ENCODE assay signal across 18 cellular contexts in genomic region chr1:35925741-35926140, GRCh38. TPM values are rescaled to one million over a fixed set of nuclear protein-coding genes. Genes with fewer than 3 reads are reported as not detected.
A peak's percentile ranks its signal among the peaks of the same experiment; 100 is the strongest.
DNase-seq lines count a peak whose midpoint lies in the region; ATAC-seq and TF ChIP-seq lines count a peak whose summit lies in the region.
"Had no signal": no experiment of that assay in that cellular context is flagged by ENCODE, and none has a peak within 500 bp of the region (broad histone marks: within the 10 kb centered on the region; RNA-seq: fewer than 3 reads in every experiment).

No MANE protein-coding gene starts in this region.

- H3K4me3 ChIP-seq in AG10803 (ENCODE audit: low read length) (no peak overlapping the region), LNCaP clone FGC (ENCODE audit: low read depth, low read length) (no peak overlapping the region), choroid plexus epithelial cell (ENCODE audit: low read depth, low read length) (no peak overlapping the region), right cardiac atrium (ENCODE audit: low read length) (no peak overlapping the region)
- H3K4me3 ChIP-seq: GM23338 had no signal

- TF ChIP-seq CTCF in AG10803 (conservative IDR thresholded peaks at IDR 0.05; ENCODE audit: low read length) (no peak), LNCaP clone FGC (IDR thresholded peaks at IDR 0.05; ENCODE audit: control insufficient read depth, extremely low read depth, insufficient read depth) (no peak), choroid plexus epithelial cell (conservative IDR thresholded peaks at IDR 0.05; ENCODE audit: low read depth, low read length) (no peak)

- ATAC-seq in right cardiac atrium = peak; percentile 23 to 47
- no peak for ATAC-seq in HG02870 (IDR thresholded peaks at IDR 0.05; ENCODE audit: unreplicated experiment)
- ATAC-seq: esophagus mucosa; GM23338; naive thymus-derived CD4-positive, alpha-beta T cell; Panc1 had no signal

- no peaks in the 10 kb centered on the region for H3K9me3 ChIP-seq in right cardiac atrium (ENCODE audit: control insufficient read depth, low read length)

- no peak overlapping the region for H3K27ac ChIP-seq in right cardiac atrium (ENCODE audit: low read length)
- H3K27ac ChIP-seq: C4-2B, VCaP had no signal

- H3K4me1 ChIP-seq in right cardiac atrium (ENCODE audit: control insufficient read depth, insufficient read depth, low read length) = no peaks in the 10 kb centered on the region

- DNase-seq in AG10803 (ENCODE audit: low read depth) = peak; percentile 86
- DNase-seq in LNCaP clone FGC (ENCODE audit: low read depth) = peak; percentile 41
- peak; percentile 66 for DNase-seq in choroid plexus epithelial cell (ENCODE audit: low read depth)
- peak; percentile 59 to 83 (median 80) for DNase-seq in right cardiac atrium
- no peak for DNase-seq in activated CD8-positive, alpha-beta memory T cell treated with anti-CD3 and anti-CD28 coated beads for 24 hours
- DNase-seq in UCSD-AML1 (lab: John Stamatoyannopoulos, UW; ENCODE audit: unreplicated experiment) = no peak
- DNase-seq in activated gamma-delta T cell (lab: John Stamatoyannopoulos, UW) = no peak
- DNase-seq: aorta; DMS79 treated with DMSO at 0.1 percent for 48 hours; naive thymus-derived CD4-positive, alpha-beta T cell; NCI-H1930; NCI-H526 treated with DMSO at 0.1 percent for 48 hours had no signal

- no peaks in the 10 kb centered on the region for H3K27me3 ChIP-seq in right cardiac atrium (ENCODE audit: control insufficient read depth, insufficient read depth)

- intact Hi-C loops in right cardiac atrium (cut with DNase I) = no loop called here

- 34% methylated on average over 4 of the region's 4 CpGs for WGBS in right cardiac atrium

RNA-seq across cellular contexts. Expression of gene AGO3, which starts 5.2 kb away (rescaled TPM):
- total RNA-seq in right cardiac atrium = 10 to 100 TPM; 17.7 to 24.1 (median 20.2) TPM
- polyA plus RNA-seq in right cardiac atrium = 3.8 TPM

RNA-seq across cellular contexts. Expression of gene AGO1, which starts 42.7 kb away (rescaled TPM):
- total RNA-seq in right cardiac atrium = 10 to 100 TPM; 26.9 to 35.4 (median 29.8) TPM
- 4.9 TPM for polyA plus RNA-seq in right cardiac atrium

Comparison
In these comparisons a context has a peak if more than half of its experiments do, and no peak if none do; other contexts are left out.
1. DNase-seq: peak in AG10803 (single experiment), LNCaP clone FGC (single experiment), choroid plexus epithelial cell (single experiment) and right cardiac atrium (3 of 3); none in activated CD8-positive, alpha-beta memory T cell treated with anti-CD3 and anti-CD28 coated beads for 24 hours (single experiment), UCSD-AML1 (single experiment) and activated gamma-delta T cell (single experiment).